ENCODE assay signal across 14 cellular contexts in genomic region chr3:117630469-117630868, GRCh38.
A peak's percentile ranks its signal among the peaks of the same experiment; 100 is the strongest.
DNase-seq lines count a peak whose midpoint lies in the region; ATAC-seq and TF ChIP-seq lines count a peak whose summit lies in the region.
"Had no signal": no experiment of that assay in that cellular context is flagged by ENCODE, and none has a peak within 500 bp of the region (broad histone marks: within the 10 kb centered on the region; RNA-seq: fewer than 3 reads in every experiment).

No MANE protein-coding gene starts in this region.

- TF ChIP-seq CTCF in right atrium auricular region (IDR thresholded peaks at IDR 0.05): no peak

- no peaks in the 10 kb centered on the region for H3K9me3 ChIP-seq in right atrium auricular region
- H3K9me3 ChIP-seq: adrenal gland, thyroid gland had no signal

- no peak overlapping the region for H3K4me3 ChIP-seq in right atrium auricular region
- H3K4me3 ChIP-seq: adrenal gland, SK-N-MC, thyroid gland had no signal

- ATAC-seq in GM18499 (IDR thresholded peaks at IDR 0.05; ENCODE audit: insufficient read depth, unreplicated experiment): peak; percentile 48
- ATAC-seq in GM19463 (IDR thresholded peaks at IDR 0.05; ENCODE audit: unreplicated experiment): peak; percentile 66
- ATAC-seq in HG02763 (IDR thresholded peaks at IDR 0.05; ENCODE audit: unreplicated experiment): peak; percentile 69
- ATAC-seq in HG03460 (IDR thresholded peaks at IDR 0.05; ENCODE audit: unreplicated experiment): peak; percentile 73

- DNase-seq in SW480 (ENCODE audit: low spot score): no peak
- no peak for DNase-seq in KBM-7
- DNase-seq in NCI-H187 treated with DMSO at 0.1 percent for 48 hours (lab: John Stamatoyannopoulos, UW): no peak
- no peak for DNase-seq in right atrium auricular region (ENCODE audit: low spot score)
- DNase-seq: activated B cell treated with CpG ODN at 0.5 μM for 24 hours; adrenal gland; CD8-positive, alpha-beta memory T cell; dermis blood vessel endothelial cell; thyroid gland had no signal

- H3K36me3 ChIP-seq in right atrium auricular region: no peaks in the 10 kb centered on the region
- H3K36me3 ChIP-seq: adrenal gland, thyroid gland had no signal

- no peaks in the 10 kb centered on the region for H3K27me3 ChIP-seq in right atrium auricular region
- H3K27me3 ChIP-seq: adrenal gland, thyroid gland had no signal

- H3K4me1 ChIP-seq in right atrium auricular region: no peaks in the 10 kb centered on the region
- H3K4me1 ChIP-seq: adrenal gland, thyroid gland had no signal

- no peak overlapping the region for H3K27ac ChIP-seq in right atrium auricular region
- H3K27ac ChIP-seq: adrenal gland, SK-N-MC, thyroid gland had no signal

- in situ Hi-C loops in KBM-7 (cut with MboI; ENCODE audit: low pct_unique_long_range_greater_than_20kb, low sequenced_read_pairs): no loop called here
